ENCODE assay signal across 9 cellular contexts in genomic region chr12:108597559-108598471, GRCh38. TPM values are rescaled to one million over a fixed set of nuclear protein-coding genes. Genes with fewer than 3 reads are reported as not detected.
DNase-seq lines count a peak whose midpoint lies in the region; ATAC-seq and TF ChIP-seq lines count a peak whose summit lies in the region.
"Had no signal": no experiment of that assay in that cellular context is flagged by ENCODE, and none has a peak within 500 bp of the region (broad histone marks: within the 10 kb centered on the region; RNA-seq: fewer than 3 reads in every experiment).

Gene TMEM119 (minus strand): TSS chr12:108598084. CDS start chr12:108592383, 5,701 bp downstream.

- no peak for TF ChIP-seq CTCF in WTC11 (IDR thresholded peaks at IDR 0.05)

- no peak within 1 kb of the TSS for H3K4me3 Mint-ChIP-seq in WTC11

- DNase-seq in EH (ENCODE audit: low read depth) (peak; percentile 80), WTC11 (ENCODE audit: low spot score) (no peak), left cardiac atrium (peak; percentile 58), sciatic nerve (ENCODE audit: low spot score) (peak; percentile 75), T-helper 9 cell (no peak), cerebellar nuclear complex (lab: John Stamatoyannopoulos, UW) (no peak)

- ATAC-seq in WTC11, result peak; percentile 12; the same call in 1 of the 2 replicates
- peak; percentile 67 to 80 for ATAC-seq in left cardiac atrium
- peak; percentile 83 for ATAC-seq in sciatic nerve
- no peak for ATAC-seq in GM19035 (IDR thresholded peaks at IDR 0.05; ENCODE audit: unreplicated experiment)
- ATAC-seq in HG03039 (IDR thresholded peaks at IDR 0.05; ENCODE audit: unreplicated experiment), result no peak

- intact Hi-C loops in left cardiac atrium (cut with DNase I), result no loop called here
- intact Hi-C loops in sciatic nerve (cut with DNase I), result no loop called here

- CTCF ChIA-PET in WTC11 (lab: Charles Lee), result interaction anchor here (0.6 to 1.6 kb wide), 4 partner anchors 15 to 360 kb away, joined by 3 to 11 read pairs (median 4); no protein-coding TSS in a partner anchor

- peaks cover 5% of the 10 kb centered on the region for H3K4me1 Mint-ChIP-seq in WTC11

- no peaks in the 10 kb centered on the region for H3K27me3 Mint-ChIP-seq in WTC11 (ENCODE audit: low read depth)

- POLR2A ChIA-PET in WTC11 (lab: Charles Lee), result interaction anchor here (1.0 kb wide), 1 partner anchor 35 kb away, joined by 3 read pairs; the partner anchor contains the start of gene ISCU

- peak within 1 kb of the TSS; percentile 32; the same call in 1 of the 2 replicates for H3K27ac Mint-ChIP-seq in WTC11

- H3K36me3 Mint-ChIP-seq in WTC11, result no peaks in the 10 kb centered on the region

- no peaks in the 10 kb centered on the region for H3K9me3 Mint-ChIP-seq in WTC11

TF ChIP-seq in WTC11, 78 proteins besides CTCF, POLR2A, EP300 and RAD21:
- TF ChIP-seq MYBL2 (CRISPR knock-in tag; IDR thresholded peaks at IDR 0.05) (no peak), ZNF219 (CRISPR knock-in tag; IDR thresholded peaks at IDR 0.05; ENCODE audit: borderline replicate concordance) (no peak), TCF7 (CRISPR knock-in tag; IDR thresholded peaks at IDR 0.05; ENCODE audit: low read depth) (no peak), GTF2I (CRISPR knock-in tag; conservative IDR thresholded peaks at IDR 0.05) (no peak), SOX15 (CRISPR knock-in tag; IDR thresholded peaks at IDR 0.05) (no peak), FOXK1 (CRISPR knock-in tag; IDR thresholded peaks at IDR 0.05) (no peak), ZNF263 (CRISPR knock-in tag; IDR thresholded peaks at IDR 0.05; ENCODE audit: low read depth) (peak; percentile 88), NR2C2 (CRISPR knock-in tag; IDR thresholded peaks at IDR 0.05) (no peak)

RNA-seq across cellular contexts. Expression of gene TMEM119, which starts in this region (rescaled TPM):
- total RNA-seq in WTC11 (2021) (0.16 to 0.25 TPM (median 0.20 TPM) in 3 replicates), left cardiac atrium (1 to 10 TPM; 3.0 to 4.3 TPM), sciatic nerve (31.1 TPM)
- total RNA-seq: endothelial cell of umbilical vein had no signal

Comparison
In these comparisons a context has a peak if more than half of its experiments do, and no peak if none do; other contexts are left out.
1. Peak in ATAC-seq in WTC11; RNA of the gene not detected or under 1 TPM.
2. DNase-seq: peak in EH (single experiment), left cardiac atrium (single experiment) and sciatic nerve (single experiment); none in WTC11 (single experiment), T-helper 9 cell (single experiment) and cerebellar nuclear complex (0 of 2).
3. ATAC-seq: peak in left cardiac atrium (2 of 2) and sciatic nerve (single experiment); none in GM19035 (single experiment) and HG03039 (single experiment).